ENCODE assay signal across 14 cellular contexts in genomic region chr9:37667706-37668672, GRCh38. TPM values are rescaled to one million over a fixed set of nuclear protein-coding genes. Genes with fewer than 3 reads are reported as not detected.
DNase-seq lines count a peak whose midpoint lies in the region; ATAC-seq and TF ChIP-seq lines count a peak whose summit lies in the region.
"Had no signal": no experiment of that assay in that cellular context is flagged by ENCODE, and none has a peak within 500 bp of the region (broad histone marks: within the 10 kb centered on the region; RNA-seq: fewer than 3 reads in every experiment).

No MANE protein-coding gene starts in this region.

- H3K4me3 ChIP-seq in endodermal cell (ENCODE audit: low read length), result no peak overlapping the region
- H3K4me3 ChIP-seq in naive thymus-derived CD4-positive, alpha-beta T cell (ENCODE audit: low read length), result no peak overlapping the region
- H3K4me3 ChIP-seq: lung, transverse colon had no signal

- intact Hi-C loops in naive thymus-derived CD4-positive, alpha-beta T cell (cut with micrococcal nuclease), result no loop called here

- H3K9me3 ChIP-seq in endodermal cell (ENCODE audit: control insufficient read depth, low read length), result no peaks in the 10 kb centered on the region
- H3K9me3 ChIP-seq in naive thymus-derived CD4-positive, alpha-beta T cell (ENCODE audit: control insufficient read depth in 2 of 3, low read length in 3 of 3), result no peaks in the 10 kb centered on the region
- H3K9me3 ChIP-seq: transverse colon had no signal

- CTCF ChIA-PET in naive thymus-derived CD4-positive, alpha-beta T cell (lab: Charles Lee), result no interaction called here

- no peak for ATAC-seq in naive thymus-derived CD4-positive, alpha-beta T cell
- no peak for ATAC-seq in HG02870 (IDR thresholded peaks at IDR 0.05; ENCODE audit: unreplicated experiment)
- ATAC-seq in HG02852 (IDR thresholded peaks at IDR 0.05; ENCODE audit: unreplicated experiment), result no peak
- no peak for ATAC-seq in HG02642 (IDR thresholded peaks at IDR 0.05; ENCODE audit: poor library complexity, unreplicated experiment)

- H3K9ac ChIP-seq in endodermal cell (ENCODE audit: extremely low read depth, low read length, poor library complexity, severe bottlenecking), result no peak overlapping the region

- H3K27me3 ChIP-seq in endodermal cell (ENCODE audit: control insufficient read depth, insufficient read depth, low read length, poor library complexity, severe bottlenecking), result no peaks in the 10 kb centered on the region
- no peaks in the 10 kb centered on the region for H3K27me3 ChIP-seq in naive thymus-derived CD4-positive, alpha-beta T cell (ENCODE audit: control insufficient read depth in 2 of 2, insufficient read depth in 2 of 2, low read length in 2 of 2)

- no peaks in the 10 kb centered on the region for H3K4me1 ChIP-seq in endodermal cell (ENCODE audit: control insufficient read depth, insufficient read depth, low read length)
- no peaks in the 10 kb centered on the region for H3K4me1 ChIP-seq in naive thymus-derived CD4-positive, alpha-beta T cell (ENCODE audit: control insufficient read depth in 2 of 2, insufficient read depth in 2 of 2, low read length in 2 of 2)
- H3K4me1 ChIP-seq: transverse colon had no signal

- H3K36me3 ChIP-seq in endodermal cell (ENCODE audit: control insufficient read depth, insufficient read depth, low read length), result no peaks in the 10 kb centered on the region
- H3K36me3 ChIP-seq in naive thymus-derived CD4-positive, alpha-beta T cell (ENCODE audit: control insufficient read depth in 2 of 3, insufficient read depth in 3 of 3, low read length in 3 of 3), result no peaks in the 10 kb centered on the region
- H3K36me3 ChIP-seq: transverse colon had no signal

- H3K27ac Mint-ChIP-seq in endodermal cell (no peak overlapping the region), nephron progenitor cell (no peak overlapping the region)
- H3K27ac Mint-ChIP-seq in naive thymus-derived CD4-positive, alpha-beta T cell, result no peak overlapping the region

- no peak overlapping the region for H3K4me3 Mint-ChIP-seq in endodermal cell
- no peak overlapping the region for H3K4me3 Mint-ChIP-seq in nephron progenitor cell
- no peak overlapping the region for H3K4me3 Mint-ChIP-seq in naive thymus-derived CD4-positive, alpha-beta T cell

- no peak overlapping the region for H3K27ac ChIP-seq in endodermal cell (ENCODE audit: low read depth, low read length)
- H3K27ac ChIP-seq in naive thymus-derived CD4-positive, alpha-beta T cell (ENCODE audit: low read depth, low read length), result no peak overlapping the region
- H3K27ac ChIP-seq: transverse colon had no signal

- WGBS in endodermal cell (ENCODE audit: insufficient coverage in 1 of 2, insufficient read length in 1 of 2), 2 experiments, result 57 to 88% methylated on average over 3 to 12 of the region's 12 CpGs

- peaks cover 25% of the 10 kb centered on the region for H3K27me3 Mint-ChIP-seq in endodermal cell (ENCODE audit: insufficient read depth)
- peaks cover 63% of the 10 kb centered on the region for H3K27me3 Mint-ChIP-seq in nephron progenitor cell (ENCODE audit: low read depth, poor library complexity)
- peaks cover 22 to 53% (median 27%) of the 10 kb centered on the region in 5 donors for H3K27me3 Mint-ChIP-seq in naive thymus-derived CD4-positive, alpha-beta T cell

- POLR2A ChIA-PET in naive thymus-derived CD4-positive, alpha-beta T cell (lab: Charles Lee), result interaction anchor here (0.6 kb wide), 1 partner anchor 19 kb away, joined by 3 read pairs; no protein-coding TSS in a partner anchor

- no peaks in the 10 kb centered on the region for H3K36me3 Mint-ChIP-seq in endodermal cell (ENCODE audit: low read depth)
- H3K36me3 Mint-ChIP-seq in nephron progenitor cell (ENCODE audit: low read depth), result no peaks in the 10 kb centered on the region
- no peaks in the 10 kb centered on the region for H3K36me3 Mint-ChIP-seq in naive thymus-derived CD4-positive, alpha-beta T cell

- H3K9me3 Mint-ChIP-seq in endodermal cell, result no peaks in the 10 kb centered on the region
- H3K9me3 Mint-ChIP-seq in nephron progenitor cell, result no peaks in the 10 kb centered on the region
- H3K9me3 Mint-ChIP-seq in naive thymus-derived CD4-positive, alpha-beta T cell, result no peaks in the 10 kb centered on the region

- peak; percentile 38 for DNase-seq in DMS79 treated with DMSO at 0.1 percent for 48 hours (lab: John Stamatoyannopoulos, UW)
- DNase-seq in NCI-H2196 (lab: John Stamatoyannopoulos, UW; ENCODE audit: unreplicated experiment), result peak; percentile 92
- peak; percentile 87 for DNase-seq in endodermal cell
- DNase-seq in nephron progenitor cell, result peak; percentile 38
- no peak for DNase-seq in naive thymus-derived CD4-positive, alpha-beta T cell
- DNase-seq: activated T-cell treated with anti-CD3 and anti-CD28 coated beads, Interleukin-2, amount 50 U/mL, for 48 hours; COR-L47; transverse colon had no signal

- H3K4me1 Mint-ChIP-seq in endodermal cell (peaks cover 20% of the 10 kb centered on the region), nephron progenitor cell (no peaks in the 10 kb centered on the region)
- H3K4me1 Mint-ChIP-seq in naive thymus-derived CD4-positive, alpha-beta T cell, result no peaks in the 10 kb centered on the region

- peak; percentile 76 for TF ChIP-seq CTCF in endodermal cell (conservative IDR thresholded peaks at IDR 0.05)
- TF ChIP-seq CTCF in nephron progenitor cell (IDR thresholded peaks at IDR 0.05), result peak; percentile 27

RNA-seq across cellular contexts. Expression of gene FRMPD1, which starts 17.2 kb away (rescaled TPM):
- under 1 TPM; 0.33 to 0.55 TPM for total RNA-seq in endodermal cell
- 0.50 TPM for polyA plus RNA-seq in endodermal cell (2013, experiment 1 of 2)
- polyA plus RNA-seq in endodermal cell (2013, experiment 2 of 2), result 0.41 TPM
- not detected for total RNA-seq in naive thymus-derived CD4-positive, alpha-beta T cell
- polyA plus RNA-seq in naive thymus-derived CD4-positive, alpha-beta T cell, result not detected
- total RNA-seq: fibroblast of lung, pulmonary artery endothelial cell had no signal
- polyA plus RNA-seq: fibroblast of lung had no signal

Comparison
In these comparisons a context has a peak if more than half of its experiments do, and no peak if none do; other contexts are left out.
1. DNase-seq: peak in DMS79 treated with DMSO at 0.1 percent for 48 hours (single experiment), NCI-H2196 (single experiment), endodermal cell (single experiment) and nephron progenitor cell (single experiment); none in naive thymus-derived CD4-positive, alpha-beta T cell (0 of 9).